ENCODE assay signal across 1 cellular context in the genomic region with DNA sequence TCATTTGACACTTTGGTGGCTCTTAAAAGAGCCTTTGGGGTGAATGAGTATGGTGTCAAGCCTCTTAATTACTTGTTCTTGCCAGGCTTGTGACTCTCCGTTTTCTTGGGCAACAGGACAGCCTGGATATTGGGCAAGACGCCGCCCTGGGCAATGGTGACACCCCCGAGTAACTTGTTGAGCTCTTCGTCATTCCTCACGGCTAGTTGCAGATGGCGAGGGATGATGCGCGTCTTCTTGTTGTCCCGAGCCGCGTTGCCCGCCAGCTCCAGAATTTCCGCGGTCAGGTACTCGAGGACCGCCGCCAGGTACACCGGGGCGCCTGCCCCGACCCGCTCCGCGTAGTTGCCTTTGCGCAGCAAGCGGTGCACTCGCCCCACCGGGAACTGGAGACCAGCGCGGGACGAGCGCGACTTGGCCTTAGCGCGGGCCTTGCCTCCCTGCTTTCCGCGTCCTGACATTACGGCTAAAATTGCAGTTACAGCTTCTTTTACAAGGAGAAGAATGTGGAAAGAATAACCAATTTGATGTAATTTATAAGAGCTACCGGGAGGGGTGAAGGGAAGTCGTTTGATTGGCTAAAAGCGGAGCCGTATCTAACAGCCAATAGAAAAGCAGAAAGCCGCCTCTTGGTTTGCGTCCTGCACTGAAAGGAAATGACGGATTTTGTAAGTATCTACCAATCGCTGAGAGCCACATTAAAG.
TF ChIP-seq lines count a peak whose summit lies in the region.

No MANE protein-coding gene starts in this region.

TF ChIP-seq in HepG2, 621 proteins besides CTCF, POLR2A, EP300 and RAD21 (continued from another document and continues in another):
- TF ChIP-seq, protein P1, sequence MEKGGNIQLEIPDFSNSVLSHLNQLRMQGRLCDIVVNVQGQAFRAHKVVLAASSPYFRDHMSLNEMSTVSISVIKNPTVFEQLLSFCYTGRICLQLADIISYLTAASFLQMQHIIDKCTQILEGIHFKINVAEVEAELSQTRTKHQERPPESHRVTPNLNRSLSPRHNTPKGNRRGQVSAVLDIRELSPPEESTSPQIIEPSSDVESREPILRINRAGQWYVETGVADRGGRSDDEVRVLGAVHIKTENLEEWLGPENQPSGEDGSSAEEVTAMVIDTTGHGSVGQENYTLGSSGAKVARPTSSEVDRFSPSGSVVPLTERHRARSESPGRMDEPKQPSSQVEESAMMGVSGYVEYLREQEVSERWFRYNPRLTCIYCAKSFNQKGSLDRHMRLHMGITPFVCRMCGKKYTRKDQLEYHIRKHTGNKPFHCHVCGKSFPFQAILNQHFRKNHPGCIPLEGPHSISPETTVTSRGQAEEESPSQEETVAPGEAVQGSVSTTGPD (CRISPR knock-in tag; IDR thresholded peaks at IDR 0.05): no peak
- TF ChIP-seq EZH2 (conservative IDR thresholded peaks at IDR 0.05; ENCODE audit: low read depth, low read length) (no peak), ZBTB21 (CRISPR knock-in tag; IDR thresholded peaks at IDR 0.05) (no peak), ZNF251 (CRISPR knock-in tag; IDR thresholded peaks at IDR 0.05) (no peak), FOXO1 (CRISPR knock-in tag; IDR thresholded peaks at IDR 0.05) (0 out of 2 replicates have a peak, but pooled peaks have one; percentile 39), ARNT2 (CRISPR knock-in tag; IDR thresholded peaks at IDR 0.05; ENCODE audit: low read depth) (no peak), HDAC1 (CRISPR knock-in tag; IDR thresholded peaks at IDR 0.05) (peak; percentile 73), ISX (CRISPR knock-in tag; conservative IDR thresholded peaks at IDR 0.05) (no peak), SNAPC2 (CRISPR knock-in tag; IDR thresholded peaks at IDR 0.05) (no peak), GTF3A (CRISPR knock-in tag; conservative IDR thresholded peaks at IDR 0.05) (no peak), ZNF850 (CRISPR knock-in tag; conservative IDR thresholded peaks at IDR 0.05) (no peak), ZFX (CRISPR knock-in tag; IDR thresholded peaks at IDR 0.05; ENCODE audit: low read depth) (peak; percentile 45), MIXL1 (CRISPR knock-in tag; IDR thresholded peaks at IDR 0.05) (no peak), NCOA1 (CRISPR knock-in tag; IDR thresholded peaks at IDR 0.05) (no peak), ZNF337 (CRISPR knock-in tag; IDR thresholded peaks at IDR 0.05; ENCODE audit: borderline replicate concordance, low read depth) (0 out of 2 replicates have a peak, but pooled peaks have one; percentile 30), PHF8 (CRISPR knock-in tag; IDR thresholded peaks at IDR 0.05) (peak; percentile 60; the same call in 1 of the 2 replicates), BORCS8-MEF2B (CRISPR knock-in tag; IDR thresholded peaks at IDR 0.05) (no peak), ZNF430 (CRISPR knock-in tag; IDR thresholded peaks at IDR 0.05) (0 out of 2 replicates have a peak, but pooled peaks have one; percentile 4), ZNF713 (CRISPR knock-in tag; IDR thresholded peaks at IDR 0.05) (no peak), ZNF557 (CRISPR knock-in tag; IDR thresholded peaks at IDR 0.05) (no peak), HNRNPLL (IDR thresholded peaks at IDR 0.05; ENCODE audit: low read depth, low read length, poor library complexity, severe bottlenecking) (peak; percentile 98), SIX1 (CRISPR knock-in tag; IDR thresholded peaks at IDR 0.05; ENCODE audit: borderline replicate concordance) (no peak), ZNF644 (CRISPR knock-in tag; IDR thresholded peaks at IDR 0.05; ENCODE audit: low read depth) (no peak), AGO1 (IDR thresholded peaks at IDR 0.05; ENCODE audit: low read depth, low read length, poor library complexity, severe bottlenecking) (peak; percentile 56), NFE2L2 (IDR thresholded peaks at IDR 0.05; ENCODE audit: low read length) (no peak), MIER3 (CRISPR knock-in tag; IDR thresholded peaks at IDR 0.05; ENCODE audit: borderline replicate concordance) (no peak), U2AF1 (optimal IDR thresholded peaks at IDR 0.05; ENCODE audit: low read depth, low read length) (peak; percentile 38), ZNF556 (CRISPR knock-in tag; IDR thresholded peaks at IDR 0.05; ENCODE audit: borderline replicate concordance) (no peak), KLF13 (CRISPR knock-in tag; IDR thresholded peaks at IDR 0.05) (no peak), ZNF563 (CRISPR knock-in tag; IDR thresholded peaks at IDR 0.05) (no peak), NR2F6 (IDR thresholded peaks at IDR 0.05) (no peak), NR2F6 (CRISPR knock-in tag; IDR thresholded peaks at IDR 0.05) (no peak), TOE1 (CRISPR knock-in tag; IDR thresholded peaks at IDR 0.05) (no peak; the same call in 1 of the 2 replicates), HNRNPH1 (optimal IDR thresholded peaks at IDR 0.05; ENCODE audit: low read depth, low read length) (no peak), ISL2 (CRISPR knock-in tag; IDR thresholded peaks at IDR 0.05) (no peak), ZNF703 (CRISPR knock-in tag; IDR thresholded peaks at IDR 0.05; ENCODE audit: borderline replicate concordance) (no peak)
- TF ChIP-seq, protein P2, sequence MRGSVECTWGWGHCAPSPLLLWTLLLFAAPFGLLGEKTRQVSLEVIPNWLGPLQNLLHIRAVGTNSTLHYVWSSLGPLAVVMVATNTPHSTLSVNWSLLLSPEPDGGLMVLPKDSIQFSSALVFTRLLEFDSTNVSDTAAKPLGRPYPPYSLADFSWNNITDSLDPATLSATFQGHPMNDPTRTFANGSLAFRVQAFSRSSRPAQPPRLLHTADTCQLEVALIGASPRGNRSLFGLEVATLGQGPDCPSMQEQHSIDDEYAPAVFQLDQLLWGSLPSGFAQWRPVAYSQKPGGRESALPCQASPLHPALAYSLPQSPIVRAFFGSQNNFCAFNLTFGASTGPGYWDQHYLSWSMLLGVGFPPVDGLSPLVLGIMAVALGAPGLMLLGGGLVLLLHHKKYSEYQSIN (CRISPR knock-in tag; IDR thresholded peaks at IDR 0.05; ENCODE audit: borderline replicate concordance): no peak
- TF ChIP-seq, protein P3, sequence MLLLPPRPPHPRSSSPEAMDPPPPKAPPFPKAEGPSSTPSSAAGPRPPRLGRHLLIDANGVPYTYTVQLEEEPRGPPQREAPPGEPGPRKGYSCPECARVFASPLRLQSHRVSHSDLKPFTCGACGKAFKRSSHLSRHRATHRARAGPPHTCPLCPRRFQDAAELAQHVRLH (CRISPR knock-in tag; IDR thresholded peaks at IDR 0.05; ENCODE audit: borderline replicate concordance, low read depth): no peak
- TF ChIP-seq, protein P4, sequence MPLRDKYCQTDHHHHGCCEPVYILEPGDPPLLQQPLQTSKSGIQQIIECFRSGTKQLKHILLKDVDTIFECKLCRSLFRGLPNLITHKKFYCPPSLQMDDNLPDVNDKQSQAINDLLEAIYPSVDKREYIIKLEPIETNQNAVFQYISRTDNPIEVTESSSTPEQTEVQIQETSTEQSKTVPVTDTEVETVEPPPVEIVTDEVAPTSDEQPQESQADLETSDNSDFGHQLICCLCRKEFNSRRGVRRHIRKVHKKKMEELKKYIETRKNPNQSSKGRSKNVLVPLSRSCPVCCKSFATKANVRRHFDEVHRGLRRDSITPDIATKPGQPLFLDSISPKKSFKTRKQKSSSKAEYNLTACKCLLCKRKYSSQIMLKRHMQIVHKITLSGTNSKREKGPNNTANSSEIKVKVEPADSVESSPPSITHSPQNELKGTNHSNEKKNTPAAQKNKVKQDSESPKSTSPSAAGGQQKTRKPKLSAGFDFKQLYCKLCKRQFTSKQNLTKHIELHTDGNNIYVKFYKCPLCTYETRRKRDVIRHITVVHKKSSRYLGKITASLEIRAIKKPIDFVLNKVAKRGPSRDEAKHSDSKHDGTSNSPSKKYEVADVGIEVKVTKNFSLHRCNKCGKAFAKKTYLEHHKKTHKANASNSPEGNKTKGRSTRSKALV (CRISPR knock-in tag; IDR thresholded peaks at IDR 0.05): no peak
- TF ChIP-seq, protein P5, sequence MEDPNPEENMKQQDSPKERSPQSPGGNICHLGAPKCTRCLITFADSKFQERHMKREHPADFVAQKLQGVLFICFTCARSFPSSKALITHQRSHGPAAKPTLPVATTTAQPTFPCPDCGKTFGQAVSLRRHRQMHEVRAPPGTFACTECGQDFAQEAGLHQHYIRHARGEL (CRISPR knock-in tag; IDR thresholded peaks at IDR 0.05): 0 out of 2 replicates have a peak, but pooled peaks have one; percentile 30
- TF ChIP-seq, protein P6, sequence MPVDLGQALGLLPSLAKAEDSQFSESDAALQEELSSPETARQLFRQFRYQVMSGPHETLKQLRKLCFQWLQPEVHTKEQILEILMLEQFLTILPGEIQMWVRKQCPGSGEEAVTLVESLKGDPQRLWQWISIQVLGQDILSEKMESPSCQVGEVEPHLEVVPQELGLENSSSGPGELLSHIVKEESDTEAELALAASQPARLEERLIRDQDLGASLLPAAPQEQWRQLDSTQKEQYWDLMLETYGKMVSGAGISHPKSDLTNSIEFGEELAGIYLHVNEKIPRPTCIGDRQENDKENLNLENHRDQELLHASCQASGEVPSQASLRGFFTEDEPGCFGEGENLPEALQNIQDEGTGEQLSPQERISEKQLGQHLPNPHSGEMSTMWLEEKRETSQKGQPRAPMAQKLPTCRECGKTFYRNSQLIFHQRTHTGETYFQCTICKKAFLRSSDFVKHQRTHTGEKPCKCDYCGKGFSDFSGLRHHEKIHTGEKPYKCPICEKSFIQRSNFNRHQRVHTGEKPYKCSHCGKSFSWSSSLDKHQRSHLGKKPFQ (CRISPR knock-in tag; IDR thresholded peaks at IDR 0.05; ENCODE audit: insufficient replicate concordance): no peak
- TF ChIP-seq, protein P7, sequence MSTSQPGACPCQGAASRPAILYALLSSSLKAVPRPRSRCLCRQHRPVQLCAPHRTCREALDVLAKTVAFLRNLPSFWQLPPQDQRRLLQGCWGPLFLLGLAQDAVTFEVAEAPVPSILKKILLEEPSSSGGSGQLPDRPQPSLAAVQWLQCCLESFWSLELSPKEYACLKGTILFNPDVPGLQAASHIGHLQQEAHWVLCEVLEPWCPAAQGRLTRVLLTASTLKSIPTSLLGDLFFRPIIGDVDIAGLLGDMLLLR (CRISPR knock-in tag; IDR thresholded peaks at IDR 0.05): peak; percentile 52
- TF ChIP-seq, protein P8, sequence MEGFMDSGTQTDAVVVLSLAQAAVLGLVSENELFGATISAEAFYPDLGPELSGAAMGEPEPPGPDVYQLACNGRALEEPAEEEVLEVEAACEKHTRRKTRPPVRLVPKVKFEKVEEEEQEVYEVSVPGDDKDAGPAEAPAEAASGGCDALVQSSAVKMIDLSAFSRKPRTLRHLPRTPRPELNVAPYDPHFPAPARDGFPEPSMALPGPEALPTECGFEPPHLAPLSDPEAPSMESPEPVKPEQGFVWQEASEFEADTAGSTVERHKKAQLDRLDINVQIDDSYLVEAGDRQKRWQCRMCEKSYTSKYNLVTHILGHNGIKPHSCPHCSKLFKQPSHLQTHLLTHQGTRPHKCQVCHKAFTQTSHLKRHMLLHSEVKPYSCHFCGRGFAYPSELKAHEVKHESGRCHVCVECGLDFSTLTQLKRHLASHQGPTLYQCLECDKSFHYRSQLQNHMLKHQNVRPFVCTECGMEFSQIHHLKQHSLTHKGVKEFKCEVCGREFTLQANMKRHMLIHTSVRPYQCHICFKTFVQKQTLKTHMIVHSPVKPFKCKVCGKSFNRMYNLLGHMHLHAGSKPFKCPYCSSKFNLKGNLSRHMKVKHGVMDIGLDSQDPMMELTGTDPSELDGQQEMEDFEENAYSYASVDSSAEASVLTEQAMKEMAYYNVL (CRISPR knock-in tag; IDR thresholded peaks at IDR 0.05; ENCODE audit: borderline replicate concordance): no peak
- TF ChIP-seq, protein P9, sequence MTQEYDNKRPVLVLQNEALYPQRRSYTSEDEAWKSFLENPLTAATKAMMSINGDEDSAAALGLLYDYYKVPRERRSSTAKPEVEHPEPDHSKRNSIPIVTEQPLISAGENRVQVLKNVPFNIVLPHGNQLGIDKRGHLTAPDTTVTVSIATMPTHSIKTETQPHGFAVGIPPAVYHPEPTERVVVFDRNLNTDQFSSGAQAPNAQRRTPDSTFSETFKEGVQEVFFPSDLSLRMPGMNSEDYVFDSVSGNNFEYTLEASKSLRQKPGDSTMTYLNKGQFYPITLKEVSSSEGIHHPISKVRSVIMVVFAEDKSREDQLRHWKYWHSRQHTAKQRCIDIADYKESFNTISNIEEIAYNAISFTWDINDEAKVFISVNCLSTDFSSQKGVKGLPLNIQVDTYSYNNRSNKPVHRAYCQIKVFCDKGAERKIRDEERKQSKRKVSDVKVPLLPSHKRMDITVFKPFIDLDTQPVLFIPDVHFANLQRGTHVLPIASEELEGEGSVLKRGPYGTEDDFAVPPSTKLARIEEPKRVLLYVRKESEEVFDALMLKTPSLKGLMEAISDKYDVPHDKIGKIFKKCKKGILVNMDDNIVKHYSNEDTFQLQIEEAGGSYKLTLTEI (CRISPR knock-in tag; conservative IDR thresholded peaks at IDR 0.05): no peak
- TF ChIP-seq, protein P10, sequence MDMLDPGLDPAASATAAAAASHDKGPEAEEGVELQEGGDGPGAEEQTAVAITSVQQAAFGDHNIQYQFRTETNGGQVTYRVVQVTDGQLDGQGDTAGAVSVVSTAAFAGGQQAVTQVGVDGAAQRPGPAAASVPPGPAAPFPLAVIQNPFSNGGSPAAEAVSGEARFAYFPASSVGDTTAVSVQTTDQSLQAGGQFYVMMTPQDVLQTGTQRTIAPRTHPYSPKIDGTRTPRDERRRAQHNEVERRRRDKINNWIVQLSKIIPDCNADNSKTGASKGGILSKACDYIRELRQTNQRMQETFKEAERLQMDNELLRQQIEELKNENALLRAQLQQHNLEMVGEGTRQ (IDR thresholded peaks at IDR 0.05; ENCODE audit: low read depth, low read length): no peak
- TF ChIP-seq, protein P10 (CRISPR knock-in tag; IDR thresholded peaks at IDR 0.05; ENCODE audit: borderline replicate concordance): no peak
- TF ChIP-seq, protein P11, sequence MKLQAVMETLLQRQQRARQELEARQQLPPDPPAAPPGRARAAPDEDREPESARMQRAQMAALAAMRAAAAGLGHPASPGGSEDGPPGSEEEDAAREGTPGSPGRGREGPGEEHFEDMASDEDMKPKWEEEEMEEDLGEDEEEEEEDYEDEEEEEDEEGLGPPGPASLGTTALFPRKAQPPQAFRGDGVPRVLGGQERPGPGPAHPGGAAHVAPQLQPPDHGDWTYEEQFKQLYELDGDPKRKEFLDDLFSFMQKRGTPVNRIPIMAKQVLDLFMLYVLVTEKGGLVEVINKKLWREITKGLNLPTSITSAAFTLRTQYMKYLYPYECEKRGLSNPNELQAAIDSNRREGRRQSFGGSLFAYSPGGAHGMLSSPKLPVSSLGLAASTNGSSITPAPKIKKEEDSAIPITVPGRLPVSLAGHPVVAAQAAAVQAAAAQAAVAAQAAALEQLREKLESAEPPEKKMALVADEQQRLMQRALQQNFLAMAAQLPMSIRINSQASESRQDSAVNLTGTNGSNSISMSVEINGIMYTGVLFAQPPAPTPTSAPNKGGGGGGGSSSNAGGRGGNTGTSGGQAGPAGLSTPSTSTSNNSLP (IDR thresholded peaks at IDR 0.05; ENCODE audit: low read depth, low read length): peak; percentile 63; the same call in 1 of the 2 replicates
